Comparison of ENCODE assay signal across 1 cellular context in the genomic region with DNA sequence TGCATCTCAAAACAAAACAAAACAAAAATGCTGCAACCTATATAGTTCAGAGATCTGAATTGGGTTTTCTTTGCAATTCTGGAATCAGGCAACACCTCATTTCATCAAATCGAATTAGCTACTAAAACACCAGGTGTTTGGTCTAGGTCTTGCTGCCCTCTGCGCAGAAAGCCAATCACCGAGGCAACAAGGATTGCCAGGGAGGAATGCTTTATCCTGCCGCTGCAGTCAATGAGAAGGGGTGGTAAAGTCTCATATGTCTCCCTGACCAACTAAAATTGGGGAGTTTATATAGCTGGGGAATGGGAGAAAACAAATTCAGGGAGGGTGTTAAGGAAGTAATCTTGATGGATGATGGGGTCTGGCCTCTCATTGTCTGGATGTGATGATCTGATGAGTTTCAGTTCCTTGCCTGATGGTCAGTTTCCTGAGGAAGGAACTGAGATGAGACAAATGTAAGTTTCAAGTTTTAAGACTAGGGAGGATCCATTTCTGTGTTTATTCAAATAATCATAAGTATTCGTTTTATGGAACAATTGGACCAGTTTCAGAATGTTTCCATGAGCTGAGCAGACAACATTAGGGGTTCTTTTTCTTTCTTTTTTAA.
TF ChIP-seq lines count a peak whose summit lies in the region.

No MANE protein-coding gene starts in this region.

TF ChIP-seq in GM12878, 131 proteins besides CTCF, POLR2A, EP300 and RAD21:
- TF ChIP-seq MTA2 (IDR thresholded peaks at IDR 0.05; ENCODE audit: low read depth), result no peak
- TF ChIP-seq FOXM1 (IDR thresholded peaks at IDR 0.05; ENCODE audit: low read depth, low read length), result 0 out of 2 replicates have a peak, but pooled peaks have one; percentile 19
- no peak for TF ChIP-seq ZBTB33 (IDR thresholded peaks at IDR 0.05)
- TF ChIP-seq FOXK2 (IDR thresholded peaks at IDR 0.05), result no peak
- TF ChIP-seq ZNF24 (IDR thresholded peaks at IDR 0.05), result no peak
- peak; percentile 42 for TF ChIP-seq KLF5 (IDR thresholded peaks at IDR 0.05; ENCODE audit: partially characterized antibody)
- no peak for TF ChIP-seq CHD1 (IDR thresholded peaks at IDR 0.05; ENCODE audit: low read depth, low read length)
- 0 out of 2 replicates have a peak, but pooled peaks have one; percentile 33 for TF ChIP-seq IRF4 (IDR thresholded peaks at IDR 0.05; ENCODE audit: low read depth, low read length)
- TF ChIP-seq MAX (IDR thresholded peaks at IDR 0.05; ENCODE audit: low read depth, low read length), result no peak
- TF ChIP-seq JUND (IDR thresholded peaks at IDR 0.05; ENCODE audit: low read depth, low read length), result no peak
- TF ChIP-seq TARDBP (IDR thresholded peaks at IDR 0.05; ENCODE audit: borderline replicate concordance), result no peak
- TF ChIP-seq ZNF207 (IDR thresholded peaks at IDR 0.05; ENCODE audit: borderline replicate concordance), result no peak
- TF ChIP-seq SPI1 (IDR thresholded peaks at IDR 0.05; ENCODE audit: borderline replicate concordance, insufficient read depth, low read depth, low read length), result peak; percentile 83
- TF ChIP-seq PML (IDR thresholded peaks at IDR 0.05; ENCODE audit: low read length), result 0 out of 2 replicates have a peak, but pooled peaks have one; percentile 1
- TF ChIP-seq CBX5 (IDR thresholded peaks at IDR 0.05; ENCODE audit: low read depth), result 0 out of 2 replicates have a peak, but pooled peaks have one; percentile 80
- no peak for TF ChIP-seq CEBPB (IDR thresholded peaks at IDR 0.05; ENCODE audit: borderline replicate concordance in 1 of 2, low read depth in 2 of 2, low read length in 2 of 2)
- no peak for TF ChIP-seq NFYA (IDR thresholded peaks at IDR 0.05; ENCODE audit: borderline replicate concordance, low read depth, low read length)
- TF ChIP-seq, protein P1, sequence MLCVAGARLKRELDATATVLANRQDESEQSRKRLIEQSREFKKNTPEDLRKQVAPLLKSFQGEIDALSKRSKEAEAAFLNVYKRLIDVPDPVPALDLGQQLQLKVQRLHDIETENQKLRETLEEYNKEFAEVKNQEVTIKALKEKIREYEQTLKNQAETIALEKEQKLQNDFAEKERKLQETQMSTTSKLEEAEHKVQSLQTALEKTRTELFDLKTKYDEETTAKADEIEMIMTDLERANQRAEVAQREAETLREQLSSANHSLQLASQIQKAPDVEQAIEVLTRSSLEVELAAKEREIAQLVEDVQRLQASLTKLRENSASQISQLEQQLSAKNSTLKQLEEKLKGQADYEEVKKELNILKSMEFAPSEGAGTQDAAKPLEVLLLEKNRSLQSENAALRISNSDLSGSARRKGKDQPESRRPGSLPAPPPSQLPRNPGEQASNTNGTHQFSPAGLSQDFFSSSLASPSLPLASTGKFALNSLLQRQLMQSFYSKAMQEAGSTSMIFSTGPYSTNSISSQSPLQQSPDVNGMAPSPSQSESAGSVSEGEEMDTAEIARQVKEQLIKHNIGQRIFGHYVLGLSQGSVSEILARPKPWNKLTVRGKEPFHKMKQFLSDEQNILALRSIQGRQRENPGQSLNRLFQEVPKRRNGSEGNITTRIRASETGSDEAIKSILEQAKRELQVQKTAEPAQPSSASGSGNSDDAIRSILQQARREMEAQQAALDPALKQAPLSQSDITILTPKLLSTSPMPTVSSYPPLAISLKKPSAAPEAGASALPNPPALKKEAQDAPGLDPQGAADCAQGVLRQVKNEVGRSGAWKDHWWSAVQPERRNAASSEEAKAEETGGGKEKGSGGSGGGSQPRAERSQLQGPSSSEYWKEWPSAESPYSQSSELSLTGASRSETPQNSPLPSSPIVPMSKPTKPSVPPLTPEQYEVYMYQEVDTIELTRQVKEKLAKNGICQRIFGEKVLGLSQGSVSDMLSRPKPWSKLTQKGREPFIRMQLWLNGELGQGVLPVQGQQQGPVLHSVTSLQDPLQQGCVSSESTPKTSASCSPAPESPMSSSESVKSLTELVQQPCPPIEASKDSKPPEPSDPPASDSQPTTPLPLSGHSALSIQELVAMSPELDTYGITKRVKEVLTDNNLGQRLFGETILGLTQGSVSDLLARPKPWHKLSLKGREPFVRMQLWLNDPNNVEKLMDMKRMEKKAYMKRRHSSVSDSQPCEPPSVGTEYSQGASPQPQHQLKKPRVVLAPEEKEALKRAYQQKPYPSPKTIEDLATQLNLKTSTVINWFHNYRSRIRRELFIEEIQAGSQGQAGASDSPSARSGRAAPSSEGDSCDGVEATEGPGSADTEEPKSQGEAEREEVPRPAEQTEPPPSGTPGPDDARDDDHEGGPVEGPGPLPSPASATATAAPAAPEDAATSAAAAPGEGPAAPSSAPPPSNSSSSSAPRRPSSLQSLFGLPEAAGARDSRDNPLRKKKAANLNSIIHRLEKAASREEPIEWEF (IDR thresholded peaks at IDR 0.05; ENCODE audit: insufficient replicate concordance, low read depth, low read length), result no peak
- TF ChIP-seq TCF3 (IDR thresholded peaks at IDR 0.05; ENCODE audit: borderline replicate concordance, insufficient read depth, low read depth, low read length), result no peak
- no peak for TF ChIP-seq SMARCA5 (IDR thresholded peaks at IDR 0.05)
- no peak for TF ChIP-seq RFX5 (IDR thresholded peaks at IDR 0.05; ENCODE audit: low read depth, low read length)
- TF ChIP-seq EED (IDR thresholded peaks at IDR 0.05; ENCODE audit: low read depth), result 0 out of 2 replicates have a peak, but pooled peaks have one; percentile 10
- TF ChIP-seq, protein P2, sequence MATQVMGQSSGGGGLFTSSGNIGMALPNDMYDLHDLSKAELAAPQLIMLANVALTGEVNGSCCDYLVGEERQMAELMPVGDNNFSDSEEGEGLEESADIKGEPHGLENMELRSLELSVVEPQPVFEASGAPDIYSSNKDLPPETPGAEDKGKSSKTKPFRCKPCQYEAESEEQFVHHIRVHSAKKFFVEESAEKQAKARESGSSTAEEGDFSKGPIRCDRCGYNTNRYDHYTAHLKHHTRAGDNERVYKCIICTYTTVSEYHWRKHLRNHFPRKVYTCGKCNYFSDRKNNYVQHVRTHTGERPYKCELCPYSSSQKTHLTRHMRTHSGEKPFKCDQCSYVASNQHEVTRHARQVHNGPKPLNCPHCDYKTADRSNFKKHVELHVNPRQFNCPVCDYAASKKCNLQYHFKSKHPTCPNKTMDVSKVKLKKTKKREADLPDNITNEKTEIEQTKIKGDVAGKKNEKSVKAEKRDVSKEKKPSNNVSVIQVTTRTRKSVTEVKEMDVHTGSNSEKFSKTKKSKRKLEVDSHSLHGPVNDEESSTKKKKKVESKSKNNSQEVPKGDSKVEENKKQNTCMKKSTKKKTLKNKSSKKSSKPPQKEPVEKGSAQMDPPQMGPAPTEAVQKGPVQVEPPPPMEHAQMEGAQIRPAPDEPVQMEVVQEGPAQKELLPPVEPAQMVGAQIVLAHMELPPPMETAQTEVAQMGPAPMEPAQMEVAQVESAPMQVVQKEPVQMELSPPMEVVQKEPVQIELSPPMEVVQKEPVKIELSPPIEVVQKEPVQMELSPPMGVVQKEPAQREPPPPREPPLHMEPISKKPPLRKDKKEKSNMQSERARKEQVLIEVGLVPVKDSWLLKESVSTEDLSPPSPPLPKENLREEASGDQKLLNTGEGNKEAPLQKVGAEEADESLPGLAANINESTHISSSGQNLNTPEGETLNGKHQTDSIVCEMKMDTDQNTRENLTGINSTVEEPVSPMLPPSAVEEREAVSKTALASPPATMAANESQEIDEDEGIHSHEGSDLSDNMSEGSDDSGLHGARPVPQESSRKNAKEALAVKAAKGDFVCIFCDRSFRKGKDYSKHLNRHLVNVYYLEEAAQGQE (IDR thresholded peaks at IDR 0.05; ENCODE audit: low read depth, low read length), result no peak
- peak; percentile 90 for TF ChIP-seq NFXL1 (IDR thresholded peaks at IDR 0.05; ENCODE audit: borderline replicate concordance)
- no peak for TF ChIP-seq SREBF2 (IDR thresholded peaks at IDR 0.05; ENCODE audit: low read length)
- TF ChIP-seq SP1 (IDR thresholded peaks at IDR 0.05; ENCODE audit: low read depth, low read length), result no peak
- TF ChIP-seq ETV6 (conservative IDR thresholded peaks at IDR 0.05 in 1 of 2, IDR thresholded peaks at IDR 0.05 in 1 of 2; ENCODE audit: borderline replicate concordance in 1 of 2, low read depth in 1 of 2), result peak in 1 of 2 experiments; percentile 72; a peak in 1 of 4 replicates
- TF ChIP-seq CREM (IDR thresholded peaks at IDR 0.05; ENCODE audit: low read depth), result no peak
- TF ChIP-seq, protein P3, sequence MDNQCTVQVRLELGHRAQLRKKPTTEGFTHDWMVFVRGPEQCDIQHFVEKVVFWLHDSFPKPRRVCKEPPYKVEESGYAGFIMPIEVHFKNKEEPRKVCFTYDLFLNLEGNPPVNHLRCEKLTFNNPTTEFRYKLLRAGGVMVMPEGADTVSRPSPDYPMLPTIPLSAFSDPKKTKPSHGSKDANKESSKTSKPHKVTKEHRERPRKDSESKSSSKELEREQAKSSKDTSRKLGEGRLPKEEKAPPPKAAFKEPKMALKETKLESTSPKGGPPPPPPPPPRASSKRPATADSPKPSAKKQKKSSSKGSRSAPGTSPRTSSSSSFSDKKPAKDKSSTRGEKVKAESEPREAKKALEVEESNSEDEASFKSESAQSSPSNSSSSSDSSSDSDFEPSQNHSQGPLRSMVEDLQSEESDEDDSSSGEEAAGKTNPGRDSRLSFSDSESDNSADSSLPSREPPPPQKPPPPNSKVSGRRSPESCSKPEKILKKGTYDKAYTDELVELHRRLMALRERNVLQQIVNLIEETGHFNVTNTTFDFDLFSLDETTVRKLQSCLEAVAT (IDR thresholded peaks at IDR 0.05), result 0 out of 2 replicates have a peak, but pooled peaks have one; percentile 15
- TF ChIP-seq NBN (IDR thresholded peaks at IDR 0.05), result no peak
- TF ChIP-seq POLR2AphosphoS5 (IDR thresholded peaks at IDR 0.05; ENCODE audit: low read length), result no peak
- TF ChIP-seq, protein P4, sequence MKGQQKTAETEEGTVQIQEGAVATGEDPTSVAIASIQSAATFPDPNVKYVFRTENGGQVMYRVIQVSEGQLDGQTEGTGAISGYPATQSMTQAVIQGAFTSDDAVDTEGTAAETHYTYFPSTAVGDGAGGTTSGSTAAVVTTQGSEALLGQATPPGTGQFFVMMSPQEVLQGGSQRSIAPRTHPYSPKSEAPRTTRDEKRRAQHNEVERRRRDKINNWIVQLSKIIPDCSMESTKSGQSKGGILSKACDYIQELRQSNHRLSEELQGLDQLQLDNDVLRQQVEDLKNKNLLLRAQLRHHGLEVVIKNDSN (IDR thresholded peaks at IDR 0.05; ENCODE audit: borderline replicate concordance, extremely low read length, insufficient read depth, low read depth, low read length), result no peak
